Comparison of ENCODE assay signal across 2 cellular contexts in the genomic region with DNA sequence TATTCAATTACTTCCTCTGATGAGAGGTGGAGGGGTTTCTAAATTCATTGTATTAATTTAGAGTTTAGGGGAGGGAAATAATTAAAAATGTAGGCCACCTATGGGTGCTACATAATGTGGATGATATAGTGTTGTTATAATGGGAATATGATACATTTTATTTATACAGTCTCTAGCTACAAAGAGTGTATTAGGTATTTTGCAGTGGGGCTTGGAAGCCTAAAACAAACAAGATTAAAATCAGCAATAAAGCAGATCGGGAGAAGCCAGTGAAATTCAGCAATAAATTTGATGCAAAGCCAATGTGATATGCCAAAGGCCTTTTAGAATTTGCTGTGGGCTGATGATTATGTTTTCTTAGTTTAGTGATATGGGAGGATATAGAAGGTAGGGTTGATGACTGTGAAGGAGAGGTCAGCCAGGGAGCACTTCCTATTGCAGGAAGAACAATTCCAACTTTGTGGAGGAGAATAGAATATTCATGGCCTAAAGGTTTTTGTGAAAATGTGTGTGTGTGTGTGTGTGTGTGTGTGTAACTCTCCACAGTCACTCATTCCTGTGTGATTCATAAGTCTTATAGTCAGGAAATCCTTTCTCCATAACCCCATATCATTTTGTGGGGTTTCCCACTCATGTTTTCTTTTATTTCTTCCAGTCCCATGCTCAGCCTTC.
TF ChIP-seq lines count a peak whose summit lies in the region.

No MANE protein-coding gene starts in this region.

TF ChIP-seq in endothelial cell of umbilical vein, 7 proteins besides CTCF, POLR2A, EP300 and RAD21 (continued from another document):
- TF ChIP-seq, protein P1, sequence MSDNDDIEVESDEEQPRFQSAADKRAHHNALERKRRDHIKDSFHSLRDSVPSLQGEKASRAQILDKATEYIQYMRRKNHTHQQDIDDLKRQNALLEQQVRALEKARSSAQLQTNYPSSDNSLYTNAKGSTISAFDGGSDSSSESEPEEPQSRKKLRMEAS (IDR thresholded peaks at IDR 0.05; ENCODE audit: insufficient read depth, insufficient read length) = no peak
- TF ChIP-seq JUN (IDR thresholded peaks at IDR 0.05; ENCODE audit: borderline replicate concordance, insufficient read depth, insufficient read length, low read depth) = peak; percentile 57
- TF ChIP-seq POLR2AphosphoS5 (IDR thresholded peaks at IDR 0.05; ENCODE audit: insufficient read depth, low read depth, low read length) = peak; percentile 81
- TF ChIP-seq FOS (IDR thresholded peaks at IDR 0.05; ENCODE audit: borderline replicate concordance, insufficient read depth, low read length) = peak; percentile 94
TF ChIP-seq in endothelial cell of umbilical vein: peak in this region for 4.

TF ChIP-seq in SK-N-SH, 30 proteins besides CTCF, POLR2A, EP300 and RAD21 (continued from another document):
- TF ChIP-seq FOXM1 (IDR thresholded peaks at IDR 0.05; ENCODE audit: low read depth) (no peak), YY1 (IDR thresholded peaks at IDR 0.05; ENCODE audit: low read depth) (no peak), TEAD4 (IDR thresholded peaks at IDR 0.05; ENCODE audit: borderline replicate concordance, insufficient read depth) (no peak), NFIC (IDR thresholded peaks at IDR 0.05; ENCODE audit: borderline replicate concordance) (no peak), TAF1 (IDR thresholded peaks at IDR 0.05; ENCODE audit: borderline replicate concordance, low read depth, low read length) (no peak), FOSL2 (IDR thresholded peaks at IDR 0.05; ENCODE audit: borderline replicate concordance, low read depth) (no peak), RFX5 (IDR thresholded peaks at IDR 0.05; ENCODE audit: low read length) (no peak), MEF2A (IDR thresholded peaks at IDR 0.05; ENCODE audit: borderline replicate concordance, low read depth) (no peak)
- TF ChIP-seq, protein P2, sequence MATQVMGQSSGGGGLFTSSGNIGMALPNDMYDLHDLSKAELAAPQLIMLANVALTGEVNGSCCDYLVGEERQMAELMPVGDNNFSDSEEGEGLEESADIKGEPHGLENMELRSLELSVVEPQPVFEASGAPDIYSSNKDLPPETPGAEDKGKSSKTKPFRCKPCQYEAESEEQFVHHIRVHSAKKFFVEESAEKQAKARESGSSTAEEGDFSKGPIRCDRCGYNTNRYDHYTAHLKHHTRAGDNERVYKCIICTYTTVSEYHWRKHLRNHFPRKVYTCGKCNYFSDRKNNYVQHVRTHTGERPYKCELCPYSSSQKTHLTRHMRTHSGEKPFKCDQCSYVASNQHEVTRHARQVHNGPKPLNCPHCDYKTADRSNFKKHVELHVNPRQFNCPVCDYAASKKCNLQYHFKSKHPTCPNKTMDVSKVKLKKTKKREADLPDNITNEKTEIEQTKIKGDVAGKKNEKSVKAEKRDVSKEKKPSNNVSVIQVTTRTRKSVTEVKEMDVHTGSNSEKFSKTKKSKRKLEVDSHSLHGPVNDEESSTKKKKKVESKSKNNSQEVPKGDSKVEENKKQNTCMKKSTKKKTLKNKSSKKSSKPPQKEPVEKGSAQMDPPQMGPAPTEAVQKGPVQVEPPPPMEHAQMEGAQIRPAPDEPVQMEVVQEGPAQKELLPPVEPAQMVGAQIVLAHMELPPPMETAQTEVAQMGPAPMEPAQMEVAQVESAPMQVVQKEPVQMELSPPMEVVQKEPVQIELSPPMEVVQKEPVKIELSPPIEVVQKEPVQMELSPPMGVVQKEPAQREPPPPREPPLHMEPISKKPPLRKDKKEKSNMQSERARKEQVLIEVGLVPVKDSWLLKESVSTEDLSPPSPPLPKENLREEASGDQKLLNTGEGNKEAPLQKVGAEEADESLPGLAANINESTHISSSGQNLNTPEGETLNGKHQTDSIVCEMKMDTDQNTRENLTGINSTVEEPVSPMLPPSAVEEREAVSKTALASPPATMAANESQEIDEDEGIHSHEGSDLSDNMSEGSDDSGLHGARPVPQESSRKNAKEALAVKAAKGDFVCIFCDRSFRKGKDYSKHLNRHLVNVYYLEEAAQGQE (IDR thresholded peaks at IDR 0.05; ENCODE audit: low read depth, low read length) = no peak
- TF ChIP-seq, protein P3, sequence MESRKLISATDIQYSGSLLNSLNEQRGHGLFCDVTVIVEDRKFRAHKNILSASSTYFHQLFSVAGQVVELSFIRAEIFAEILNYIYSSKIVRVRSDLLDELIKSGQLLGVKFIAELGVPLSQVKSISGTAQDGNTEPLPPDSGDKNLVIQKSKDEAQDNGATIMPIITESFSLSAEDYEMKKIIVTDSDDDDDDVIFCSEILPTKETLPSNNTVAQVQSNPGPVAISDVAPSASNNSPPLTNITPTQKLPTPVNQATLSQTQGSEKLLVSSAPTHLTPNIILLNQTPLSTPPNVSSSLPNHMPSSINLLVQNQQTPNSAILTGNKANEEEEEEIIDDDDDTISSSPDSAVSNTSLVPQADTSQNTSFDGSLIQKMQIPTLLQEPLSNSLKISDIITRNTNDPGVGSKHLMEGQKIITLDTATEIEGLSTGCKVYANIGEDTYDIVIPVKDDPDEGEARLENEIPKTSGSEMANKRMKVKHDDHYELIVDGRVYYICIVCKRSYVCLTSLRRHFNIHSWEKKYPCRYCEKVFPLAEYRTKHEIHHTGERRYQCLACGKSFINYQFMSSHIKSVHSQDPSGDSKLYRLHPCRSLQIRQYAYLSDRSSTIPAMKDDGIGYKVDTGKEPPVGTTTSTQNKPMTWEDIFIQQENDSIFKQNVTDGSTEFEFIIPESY (IDR thresholded peaks at IDR 0.05; ENCODE audit: borderline replicate concordance, low read depth) = no peak
- TF ChIP-seq, protein P4, sequence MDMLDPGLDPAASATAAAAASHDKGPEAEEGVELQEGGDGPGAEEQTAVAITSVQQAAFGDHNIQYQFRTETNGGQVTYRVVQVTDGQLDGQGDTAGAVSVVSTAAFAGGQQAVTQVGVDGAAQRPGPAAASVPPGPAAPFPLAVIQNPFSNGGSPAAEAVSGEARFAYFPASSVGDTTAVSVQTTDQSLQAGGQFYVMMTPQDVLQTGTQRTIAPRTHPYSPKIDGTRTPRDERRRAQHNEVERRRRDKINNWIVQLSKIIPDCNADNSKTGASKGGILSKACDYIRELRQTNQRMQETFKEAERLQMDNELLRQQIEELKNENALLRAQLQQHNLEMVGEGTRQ (IDR thresholded peaks at IDR 0.05; ENCODE audit: borderline replicate concordance, low read depth, low read length) = no peak
- TF ChIP-seq, protein P5, sequence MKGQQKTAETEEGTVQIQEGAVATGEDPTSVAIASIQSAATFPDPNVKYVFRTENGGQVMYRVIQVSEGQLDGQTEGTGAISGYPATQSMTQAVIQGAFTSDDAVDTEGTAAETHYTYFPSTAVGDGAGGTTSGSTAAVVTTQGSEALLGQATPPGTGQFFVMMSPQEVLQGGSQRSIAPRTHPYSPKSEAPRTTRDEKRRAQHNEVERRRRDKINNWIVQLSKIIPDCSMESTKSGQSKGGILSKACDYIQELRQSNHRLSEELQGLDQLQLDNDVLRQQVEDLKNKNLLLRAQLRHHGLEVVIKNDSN (IDR thresholded peaks at IDR 0.05; ENCODE audit: borderline replicate concordance, low read depth) = no peak
